In genomic region chr22:42816339-42816738, GRCh38 we compare ENCODE assay signal across 14 cellular contexts.
"Had no signal": no experiment of that assay in that cellular context is flagged by ENCODE, and none has a peak within 500 bp of the region (broad histone marks: within the 10 kb centered on the region; RNA-seq: fewer than 3 reads in every experiment).

No MANE protein-coding gene starts in this region.

- H3K9me3 Mint-ChIP-seq: activated naive CD4-positive, alpha-beta T cell treated with anti-CD3 and anti-CD28 coated beads for 36 hours; activated T-helper 17 cell treated with anti-CD3 and anti-CD28 coated beads, Interleukin-2, amount 50 U/mL, for 72 hours; memory B cell; stimulated activated naive CD8-positive, alpha-beta T cell treated with anti-CD3 and anti-CD28 coated beads, Interleukin-15, amount 100 ng/mL, for 72 hours had no signal

- DNase-seq: activated CD4-positive, alpha-beta T cell treated with anti-CD3 and anti-CD28 coated beads, Interleukin-2, amount 50 U/mL, for 1 hour; activated CD4-positive, CD25-positive, alpha-beta regulatory T cell; activated naive CD4-positive, alpha-beta T cell treated with anti-CD3 and anti-CD28 coated beads for 36 hours; activated T-cell treated with anti-CD3 and anti-CD28 coated beads for 4 hours; glutamatergic neuron; left colon; nephron progenitor cell; stimulated activated CD4-positive, alpha-beta T cell treated with anti-CD3 and anti-CD28 coated beads, Interleukin-4, amount 100 ng/mL, for 4 hours; stimulated activated naive CD8-positive, alpha-beta T cell treated with anti-CD3 and anti-CD28 coated beads, Interleukin-15, amount 100 ng/mL, for 72 hours; testis had no signal

- H3K4me1 ChIP-seq: testis had no signal

- H3K27me3 Mint-ChIP-seq: activated T-helper 17 cell treated with anti-CD3 and anti-CD28 coated beads, Interleukin-2, amount 50 U/mL, for 72 hours; memory B cell; stimulated activated naive CD8-positive, alpha-beta T cell treated with anti-CD3 and anti-CD28 coated beads, Interleukin-15, amount 100 ng/mL, for 72 hours had no signal

- H3K27ac ChIP-seq: esophagus muscularis mucosa, testis had no signal

- H3K4me3 ChIP-seq: body of pancreas, esophagus muscularis mucosa, testis had no signal

- ATAC-seq: activated T-helper 17 cell treated with anti-CD3 and anti-CD28 coated beads, Interleukin-2, amount 50 U/mL, for 72 hours; body of pancreas; left colon; stimulated activated naive CD8-positive, alpha-beta T cell treated with anti-CD3 and anti-CD28 coated beads, Interleukin-15, amount 100 ng/mL, for 72 hours had no signal

- H3K9me3 ChIP-seq: body of pancreas, testis had no signal

- H3K27me3 ChIP-seq: body of pancreas, esophagus muscularis mucosa, testis had no signal

- H3K4me1 Mint-ChIP-seq: memory B cell; stimulated activated naive CD8-positive, alpha-beta T cell treated with anti-CD3 and anti-CD28 coated beads, Interleukin-15, amount 100 ng/mL, for 72 hours had no signal

- H3K4me3 Mint-ChIP-seq: activated naive CD4-positive, alpha-beta T cell treated with anti-CD3 and anti-CD28 coated beads for 36 hours; activated T-helper 17 cell treated with anti-CD3 and anti-CD28 coated beads, Interleukin-2, amount 50 U/mL, for 72 hours; memory B cell; nephron progenitor cell; stimulated activated naive CD8-positive, alpha-beta T cell treated with anti-CD3 and anti-CD28 coated beads, Interleukin-15, amount 100 ng/mL, for 72 hours had no signal

- H3K27ac Mint-ChIP-seq: activated naive CD4-positive, alpha-beta T cell treated with anti-CD3 and anti-CD28 coated beads for 36 hours; activated T-helper 17 cell treated with anti-CD3 and anti-CD28 coated beads, Interleukin-2, amount 50 U/mL, for 72 hours; memory B cell; nephron progenitor cell; stimulated activated naive CD8-positive, alpha-beta T cell treated with anti-CD3 and anti-CD28 coated beads, Interleukin-15, amount 100 ng/mL, for 72 hours had no signal
